15 cellular contexts compared by ENCODE assay signal in genomic region chr6:111866857-111867256, GRCh38. TPM values are rescaled to one million over a fixed set of nuclear protein-coding genes. Genes with fewer than 3 reads are reported as not detected.
DNase-seq lines count a peak whose midpoint lies in the region; ATAC-seq and TF ChIP-seq lines count a peak whose summit lies in the region.
"Had no signal": no experiment of that assay in that cellular context is flagged by ENCODE, and none has a peak within 500 bp of the region (broad histone marks: within the 10 kb centered on the region; RNA-seq: fewer than 3 reads in every experiment).

No MANE protein-coding gene starts in this region.

- H3K27ac Mint-ChIP-seq in activated T-cell treated with anti-CD3 and anti-CD28 coated beads, Interleukin-2, amount 50 U/mL, for 24 hours, result peak overlapping the region; percentile 98
- peak overlapping the region; percentile 91 for H3K27ac Mint-ChIP-seq in nephron progenitor cell

- no peak overlapping the region for H3K4me3 ChIP-seq in Karpas-422 (ENCODE audit: low read length)
- H3K4me3 ChIP-seq: esophagus squamous epithelium, HAP-1 had no signal

- peaks cover 75% of the 10 kb centered on the region for H3K4me1 ChIP-seq in Karpas-422 (ENCODE audit: low read length)
- H3K4me1 ChIP-seq: HAP-1 had no signal

- H3K27ac ChIP-seq in Karpas-422 (ENCODE audit: low read length), result no peak overlapping the region
- H3K27ac ChIP-seq: esophagus squamous epithelium, RWPE1 had no signal

- H3K9me2 ChIP-seq in Karpas-422 (replicated peaks; ENCODE audit: insufficient read depth, low read length), result no peaks in the 10 kb centered on the region

- no peak overlapping the region for H2AFZ ChIP-seq in Karpas-422 (ENCODE audit: low read length)

- H3K9me3 ChIP-seq in Karpas-422 (ENCODE audit: low read length), result no peaks in the 10 kb centered on the region
- H3K9me3 ChIP-seq: esophagus squamous epithelium, HAP-1 had no signal

- no peak for DNase-seq in activated T-cell treated with anti-CD3 and anti-CD28 coated beads, Interleukin-2, amount 50 U/mL, for 24 hours
- DNase-seq in activated T-cell treated with anti-CD3 and anti-CD28 coated beads for 4 hours, result no peak
- DNase-seq in Karpas-422, result no peak
- peak; percentile 58 for DNase-seq in amniotic epithelial cell (ENCODE audit: low read depth)
- no peak for DNase-seq in nephron progenitor cell
- DNase-seq in NCI-H1930 (lab: John Stamatoyannopoulos, UW), result no peak
- DNase-seq: esophagus squamous epithelium, NCI-H2029 treated with DMSO at 0.1 percent for 48 hours, SW 1271 had no signal

- H3K36me3 ChIP-seq in Karpas-422 (ENCODE audit: insufficient read depth, low read length), result no peaks in the 10 kb centered on the region
- H3K36me3 ChIP-seq: esophagus squamous epithelium, HAP-1 had no signal

- H3K4me2 ChIP-seq in Karpas-422 (ENCODE audit: low read depth, low read length, poor library complexity, severe bottlenecking), result peak overlapping the region; percentile 9

- peaks cover 90% of the 10 kb centered on the region for H3K4me1 Mint-ChIP-seq in activated T-cell treated with anti-CD3 and anti-CD28 coated beads, Interleukin-2, amount 50 U/mL, for 24 hours (ENCODE audit: low read depth)
- peaks cover 86% of the 10 kb centered on the region for H3K4me1 Mint-ChIP-seq in nephron progenitor cell

- no peaks in the 10 kb centered on the region for H3K27me3 Mint-ChIP-seq in activated T-cell treated with anti-CD3 and anti-CD28 coated beads, Interleukin-2, amount 50 U/mL, for 24 hours
- no peaks in the 10 kb centered on the region for H3K27me3 Mint-ChIP-seq in nephron progenitor cell (ENCODE audit: low read depth, poor library complexity)

- peaks cover 10% of the 10 kb centered on the region; the same call in 1 of the 2 replicates for H4K20me1 ChIP-seq in Karpas-422 (ENCODE audit: insufficient read depth, low read depth, low read length)

- no peaks in the 10 kb centered on the region for H3K27me3 ChIP-seq in Karpas-422 (ENCODE audit: low read length)

- no peak overlapping the region for H3K9ac ChIP-seq in Karpas-422 (ENCODE audit: low read length)

- H3K79me2 ChIP-seq in Karpas-422 (ENCODE audit: low read length), result peaks cover 100% of the 10 kb centered on the region

- peaks cover 92% of the 10 kb centered on the region for H3K36me3 Mint-ChIP-seq in activated T-cell treated with anti-CD3 and anti-CD28 coated beads, Interleukin-2, amount 50 U/mL, for 24 hours (ENCODE audit: low read depth)
- peaks cover 12% of the 10 kb centered on the region for H3K36me3 Mint-ChIP-seq in nephron progenitor cell (ENCODE audit: low read depth)

- ATAC-seq in GM21423 (IDR thresholded peaks at IDR 0.05; ENCODE audit: unreplicated experiment) (no peak), HG03097 (IDR thresholded peaks at IDR 0.05; ENCODE audit: low FRiP score, unreplicated experiment) (no peak)
- ATAC-seq: left lobe of liver, sciatic nerve had no signal

- TF ChIP-seq CTCF in nephron progenitor cell (IDR thresholded peaks at IDR 0.05), result no peak

- H3K4me3 Mint-ChIP-seq in activated T-cell treated with anti-CD3 and anti-CD28 coated beads, Interleukin-2, amount 50 U/mL, for 24 hours, result peak overlapping the region; percentile 98
- no peak overlapping the region for H3K4me3 Mint-ChIP-seq in nephron progenitor cell

- H3K9me3 Mint-ChIP-seq in activated T-cell treated with anti-CD3 and anti-CD28 coated beads, Interleukin-2, amount 50 U/mL, for 24 hours, result no peaks in the 10 kb centered on the region
- H3K9me3 Mint-ChIP-seq in nephron progenitor cell, result no peaks in the 10 kb centered on the region

RNA-seq across cellular contexts. Expression of gene FYN, which starts 6.4 kb away (rescaled TPM):
- total RNA-seq in Karpas-422 (2014; rRNA removed; shearing (Covaris generic); ENCODE audit: low replicate concordance), result 249 and 311 TPM in 2 replicates
